ENCODE assay signal across 29 cellular contexts in the genomic region with DNA sequence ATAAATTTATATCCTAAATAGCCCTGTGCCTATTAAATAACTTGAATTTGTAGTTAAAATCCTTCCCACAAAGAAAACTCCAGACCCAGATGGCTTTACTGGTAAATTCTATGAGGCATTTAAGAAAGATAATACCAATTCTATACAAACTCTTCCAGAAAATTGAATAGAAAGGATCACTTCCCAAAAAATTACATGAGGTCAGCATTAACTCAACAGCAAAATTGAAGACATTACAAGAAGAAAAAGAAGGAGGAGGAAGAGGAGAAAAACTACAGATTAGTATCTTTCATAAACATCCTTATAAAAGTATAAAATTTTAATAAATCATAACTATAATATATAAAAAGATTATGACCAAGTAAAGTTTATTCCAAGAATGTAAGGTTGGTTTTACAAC. TPM values are rescaled to one million over a fixed set of nuclear protein-coding genes. Genes with fewer than 3 reads are reported as not detected.
"Had no signal": no experiment of that assay in that cellular context is flagged by ENCODE, and none has a peak within 500 bp of the region (broad histone marks: within the 10 kb centered on the region; RNA-seq: fewer than 3 reads in every experiment).

No MANE protein-coding gene starts in this region.

- H3K9ac ChIP-seq: neural progenitor cell, parathyroid adenoma had no signal

- H3K79me2 ChIP-seq: parathyroid adenoma had no signal

- H2AFZ ChIP-seq: neural progenitor cell, parathyroid adenoma had no signal

- H3K4me3 ChIP-seq: neural progenitor cell, ovary, psoas muscle, skin epidermis, smooth muscle cell, spleen, stomach, thoracic aorta, thyroid gland, tibial nerve, upper lobe of left lung, vagina had no signal

- ATAC-seq: natural killer cell; psoas muscle; right cardiac atrium; sciatic nerve; stimulated activated effector memory CD8-positive, alpha-beta T cell treated with anti-CD3 and anti-CD28 coated beads, Interleukin-12 subunit alpha, Interleukin-12 subunit beta, amount 100 ng/mL, for 72 hours; stimulated activated naive B cell treated with anti-CD40 and anti-IgM and Interleukin-4, amounts not matched to agents 10 μg/mL and 1 μg/mL and 100 μg/mL, for 72 hours had no signal

- DNase-seq: natural killer cell; occipital lobe; ovary; posterior cingulate gyrus; psoas muscle; right cardiac atrium; spleen; stimulated activated CD4-positive, alpha-beta T cell treated with anti-CD3 and anti-CD28 coated beads, Interleukin-12 subunit alpha, Interleukin-12 subunit beta, amount 100 ng/mL, for 4 hours; stimulated activated CD4-positive, alpha-beta T cell treated with anti-CD3 and anti-CD28 coated beads, Interleukin-2, amount 100 ng/mL, for 24 hours; stimulated activated CD4-positive, alpha-beta T cell treated with anti-CD3 and anti-CD28 coated beads, Interleukin-2, amount 100 ng/mL, for 48 hours; stimulated activated CD4-positive, alpha-beta T cell treated with anti-CD3 and anti-CD28 coated beads, Interleukin-4, amount 100 ng/mL, for 24 hours; stimulated activated naive B cell treated with anti-CD40 and anti-IgM and Interleukin-4, amounts not matched to agents 10 μg/mL and 1 μg/mL and 100 μg/mL, for 72 hours; stimulated activated naive CD4-positive, alpha-beta T cell treated with Interleukin-2 at 50 U/mL for 16 hours; stomach; thyroid gland; trophoblast cell; upper lobe of left lung had no signal

- H3K36me3 ChIP-seq: neural progenitor cell, ovary, spleen, stomach, thoracic aorta, thyroid gland, tibial nerve, upper lobe of left lung, vagina had no signal

- H3K4me1 ChIP-seq: neural progenitor cell, parathyroid adenoma, psoas muscle, stomach, tibial nerve, upper lobe of left lung, vagina had no signal

- H3K4me2 ChIP-seq: neural progenitor cell, smooth muscle cell had no signal

- H3K9me3 ChIP-seq: ovary, psoas muscle, spleen, thoracic aorta, thyroid gland, upper lobe of left lung, vagina had no signal

- FAIRE-seq: urothelium cell line had no signal

- H3K27ac ChIP-seq: neural progenitor cell, ovary, parathyroid adenoma, psoas muscle, skin epidermis, spleen, stomach, thoracic aorta, thyroid gland, tibial nerve, upper lobe of left lung, vagina had no signal

- H3K27me3 ChIP-seq: ovary, thyroid gland, tibial nerve, upper lobe of left lung, vagina had no signal

RNA-seq across cellular contexts. Expression of gene SLC6A11, which starts 29.4 kb away (rescaled TPM):
- total RNA-seq: natural killer cell, osteoblast, psoas muscle, renal cortical epithelial cell, right cardiac atrium, smooth muscle cell, thoracic aorta, thyroid gland had no signal
- polyA plus RNA-seq: smooth muscle cell had no signal
